In genomic region chr16:88831838-88832237, GRCh38 we compare ENCODE assay signal across 19 cellular contexts.
DNase-seq lines count a peak whose midpoint lies in the region; ATAC-seq and TF ChIP-seq lines count a peak whose summit lies in the region.
"Had no signal": no experiment of that assay in that cellular context is flagged by ENCODE, and none has a peak within 500 bp of the region (broad histone marks: within the 10 kb centered on the region; RNA-seq: fewer than 3 reads in every experiment).

No MANE protein-coding gene starts in this region.

- H3K4me3 ChIP-seq in RWPE2 (ENCODE audit: severe bottlenecking) = no peak overlapping the region
- H3K4me3 ChIP-seq: mucosa of descending colon, suprapubic skin had no signal

- H3K27me3 ChIP-seq in RWPE2 (ENCODE audit: insufficient read depth, poor library complexity, severe bottlenecking) = no peaks in the 10 kb centered on the region
- H3K27me3 ChIP-seq: suprapubic skin had no signal

- no peak overlapping the region for H3K27ac ChIP-seq in RWPE2 (ENCODE audit: poor library complexity, severe bottlenecking)
- H3K27ac ChIP-seq: KMS-11, suprapubic skin, VCaP had no signal

- peak; percentile 85 for ATAC-seq in RWPE2 (ENCODE audit: low read depth)
- ATAC-seq in HG02798 (IDR thresholded peaks at IDR 0.05; ENCODE audit: poor library complexity, unreplicated experiment) = no peak
- ATAC-seq in HG03378 (IDR thresholded peaks at IDR 0.05; ENCODE audit: unreplicated experiment) = no peak
- ATAC-seq: activated T-helper 17 cell treated with anti-CD3 and anti-CD28 coated beads, Interleukin-2, amount 50 U/mL, for 72 hours; left lobe of liver; mucosa of descending colon had no signal

- H3K9me3 ChIP-seq in RWPE2 (ENCODE audit: severe bottlenecking) = no peaks in the 10 kb centered on the region
- H3K9me3 ChIP-seq: Caco-2, mucosa of descending colon, suprapubic skin had no signal

- no peaks in the 10 kb centered on the region; the same call in 1 of the 2 replicates for H3K36me3 ChIP-seq in RWPE2 (ENCODE audit: low read depth)

- peaks cover 6% of the 10 kb centered on the region for H3K4me1 ChIP-seq in RWPE2 (ENCODE audit: insufficient read depth, poor library complexity, severe bottlenecking)
- H3K4me1 ChIP-seq: Caco-2 had no signal

- TF ChIP-seq CTCF in RWPE2 (IDR thresholded peaks at IDR 0.05; ENCODE audit: poor library complexity, severe bottlenecking) = peak; percentile 23

- DNase-seq in AG20443 (ENCODE audit: low spot score) (peak; percentile 29), RWPE2 (ENCODE audit: low spot score) (no peak), iPS-NIHi7 (ENCODE audit: extremely low spot score) (peak; percentile 33), retina (no peak)
- DNase-seq: activated CD8-positive, alpha-beta memory T cell treated with anti-CD3 and anti-CD28 coated beads for 24 hours; effector memory CD4-positive, alpha-beta T cell; mucosa of descending colon; NCI-H1105; NCI-H2107; NCI-H69; stimulated activated CD4-positive, alpha-beta T cell treated with anti-CD3 and anti-CD28 coated beads, Interleukin-4, amount 100 ng/mL, for 1 hour had no signal

Comparison
In these comparisons a context has a peak if more than half of its experiments do, and no peak if none do; other contexts are left out.
1. DNase-seq: peak in AG20443 (single experiment) and iPS-NIHi7 (single experiment); none in RWPE2 (single experiment) and retina (single experiment).